Comparison of ENCODE assay signal across 1 cellular context in the genomic region with DNA sequence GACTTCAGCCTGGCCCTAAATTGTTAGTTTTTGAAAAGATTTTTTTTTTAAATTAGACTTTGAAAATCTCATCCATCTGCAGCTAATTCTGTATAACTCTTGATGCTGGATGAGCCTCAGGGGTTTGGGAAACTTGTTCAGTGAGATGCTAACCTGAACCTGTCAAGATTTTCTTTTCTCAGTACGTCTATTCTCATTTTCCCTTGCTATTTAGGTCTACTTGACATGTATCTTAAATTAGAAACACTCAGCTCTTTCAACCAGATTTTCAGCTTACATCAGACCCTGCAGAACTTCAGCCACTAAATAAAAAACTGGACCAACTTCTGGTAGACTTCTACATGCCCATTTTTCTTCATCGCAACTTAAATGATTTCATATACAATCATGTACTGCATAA.
TF ChIP-seq lines count a peak whose summit lies in the region.

No MANE protein-coding gene starts in this region.

TF ChIP-seq in GM12878, 131 proteins besides CTCF, POLR2A, EP300 and RAD21 (continued from another document):
- TF ChIP-seq MEF2A (IDR thresholded peaks at IDR 0.05; ENCODE audit: insufficient read depth, low read depth, low read length) = peak; percentile 54; the same call in 1 of the 2 replicates
- TF ChIP-seq TCF7 (IDR thresholded peaks at IDR 0.05; ENCODE audit: borderline replicate concordance) = no peak
TF ChIP-seq in GM12878: peak in this region for 1.
